ENCODE assay signal across 9 cellular contexts in the genomic region with DNA sequence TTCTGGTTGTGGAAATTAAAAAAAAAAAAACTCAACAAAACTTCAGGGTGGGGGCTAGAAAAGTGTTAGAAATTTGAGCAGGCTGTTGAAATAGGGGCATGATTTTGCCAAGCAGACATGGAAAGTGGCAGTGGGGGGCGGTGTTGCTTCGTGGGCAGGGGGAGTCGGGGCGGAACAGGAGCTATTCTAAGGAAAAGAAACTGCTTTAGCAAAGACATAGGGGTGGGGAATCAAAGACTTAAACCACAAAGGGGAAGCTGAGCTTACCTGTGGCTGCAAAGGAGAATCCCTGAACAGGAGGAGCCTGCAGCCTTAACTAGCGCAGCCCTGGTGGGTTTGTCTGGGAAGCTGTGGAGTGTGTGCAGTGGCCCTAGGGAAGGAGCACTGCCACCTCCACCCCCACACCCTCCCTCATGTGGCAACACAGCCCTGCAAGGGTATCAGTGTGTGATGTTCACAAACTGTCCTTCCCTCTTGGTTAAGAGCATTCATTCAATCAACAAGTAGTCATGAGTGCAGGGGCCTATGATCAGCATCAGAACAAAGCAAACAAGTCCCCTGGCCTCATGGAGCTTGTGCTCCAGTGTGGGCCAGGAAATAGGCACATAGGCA. TPM values are rescaled to one million over a fixed set of nuclear protein-coding genes. Genes with fewer than 3 reads are reported as not detected.
A peak's percentile ranks its signal among the peaks of the same experiment; 100 is the strongest.
DNase-seq lines count a peak whose midpoint lies in the region; ATAC-seq, FAIRE-seq and TF ChIP-seq lines count a peak whose summit lies in the region.
"Had no signal": no experiment of that assay in that cellular context is flagged by ENCODE, and none has a peak within 500 bp of the region (broad histone marks: within the 10 kb centered on the region; RNA-seq: fewer than 3 reads in every experiment).

No MANE protein-coding gene starts in this region.

- no peak overlapping the region for H2AK5ac ChIP-seq in mesendoderm (ENCODE audit: low read length)

- no peaks in the 10 kb centered on the region for H3K9me3 Mint-ChIP-seq in progenitor cell of endocrine pancreas (ENCODE audit: low read depth)

- H3K56ac ChIP-seq in mesendoderm (ENCODE audit: low read length) = peak overlapping the region; percentile 8

- H3K27ac ChIP-seq in mesendoderm (ENCODE audit: low read depth, low read length) = no peak overlapping the region

- H3K36me3 ChIP-seq in mesendoderm (ENCODE audit: control insufficient read depth, insufficient read depth, low read length) = no peaks in the 10 kb centered on the region

- H3K27me3 Mint-ChIP-seq in progenitor cell of endocrine pancreas = no peaks in the 10 kb centered on the region

- no peak overlapping the region for H2BK5ac ChIP-seq in mesendoderm (ENCODE audit: low read length)

- H3K4ac ChIP-seq in mesendoderm (ENCODE audit: low read depth, low read length) = no peak overlapping the region

- H3K9ac ChIP-seq in mesendoderm (ENCODE audit: low read length) = no peak overlapping the region

- H3K27ac Mint-ChIP-seq in progenitor cell of endocrine pancreas = no peak overlapping the region

- no peak overlapping the region for H4K5ac ChIP-seq in mesendoderm (ENCODE audit: low read length)

- no peak overlapping the region for H2BK15ac ChIP-seq in mesendoderm (replicated peaks; ENCODE audit: low read depth)

- no CpG with 5 or more reads among the region's 5 CpGs for WGBS in mesendoderm (ENCODE audit: extremely low coverage, insufficient coverage, low lambda C conversion rate)

- H3K4me1 ChIP-seq in mesendoderm (ENCODE audit: control insufficient read depth, low read depth, low read length) = peaks cover 3% of the 10 kb centered on the region

- no peaks in the 10 kb centered on the region for H3K4me1 Mint-ChIP-seq in progenitor cell of endocrine pancreas (ENCODE audit: low read depth)

- H3K27me3 ChIP-seq in mesendoderm (ENCODE audit: insufficient read depth, low read length, poor library complexity) = no peaks in the 10 kb centered on the region

- TF ChIP-seq POLR2A in H54 (IDR thresholded peaks at IDR 0.05; ENCODE audit: low read depth, low read length) = no peak

- no peak overlapping the region for H3K4me3 ChIP-seq in mesendoderm (ENCODE audit: low read length)

- no peaks in the 10 kb centered on the region for H3K79me2 ChIP-seq in mesendoderm (ENCODE audit: control insufficient read depth, insufficient read depth, low read length)

- peak; percentile 25 for DNase-seq in T-helper 9 cell
- DNase-seq in mesendoderm = peak; percentile 47
- no peak for DNase-seq in H54 (ENCODE audit: insufficient read length, low spot score)
- DNase-seq in globus pallidus (ENCODE audit: low spot score) = no peak
- DNase-seq in progenitor cell of endocrine pancreas (ENCODE audit: low spot score, unreplicated experiment) = no peak
- no peak for DNase-seq in mesenteric fat pad (ENCODE audit: low spot score)

- no peak overlapping the region for H3K23ac ChIP-seq in mesendoderm (ENCODE audit: low read length)

- no peak for FAIRE-seq in H54 (lab: Jason Lieb, UNC)

- H3K4me3 Mint-ChIP-seq in progenitor cell of endocrine pancreas (ENCODE audit: low read depth) = no peak overlapping the region

- no peak overlapping the region for H4K8ac ChIP-seq in mesendoderm (ENCODE audit: low read depth, low read length)

- H3K79me1 ChIP-seq in mesendoderm (ENCODE audit: low read length) = peaks cover 4% of the 10 kb centered on the region

- no peak for TF ChIP-seq CTCF in progenitor cell of endocrine pancreas (IDR thresholded peaks at IDR 0.05; ENCODE audit: unreplicated experiment)

- peak; percentile 80 for ATAC-seq in GM18907 (IDR thresholded peaks at IDR 0.05; ENCODE audit: unreplicated experiment)
- peak; percentile 71 for ATAC-seq in HG02870 (IDR thresholded peaks at IDR 0.05; ENCODE audit: unreplicated experiment)
- ATAC-seq: Panc1 had no signal

- no peak overlapping the region for H3K4me2 ChIP-seq in mesendoderm (ENCODE audit: low read length)

- H3K36me3 Mint-ChIP-seq in progenitor cell of endocrine pancreas (ENCODE audit: insufficient read depth) = peaks cover 17% of the 10 kb centered on the region

- no peak overlapping the region for H2BK120ac ChIP-seq in mesendoderm (ENCODE audit: low read depth, low read length)

- no peak overlapping the region for H3K18ac ChIP-seq in mesendoderm (ENCODE audit: low read length)

RNA-seq across cellular contexts. Expression of a gene that starts 20.5 kb away (rescaled TPM):
- 34.3 TPM for polyA plus RNA-seq in mesendoderm (2013, experiment 1 of 2)
- polyA plus RNA-seq in mesendoderm (2013, experiment 2 of 2) = 36.9 TPM
- total RNA-seq in progenitor cell of endocrine pancreas = 61.3 and 62.7 TPM in 2 replicates
- total RNA-seq in mesenteric fat pad = 13.7 TPM

Comparison
In these comparisons a context has a peak if more than half of its experiments do, and no peak if none do; other contexts are left out.
1. DNase-seq: peak in T-helper 9 cell (single experiment) and mesendoderm (single experiment); none in H54 (single experiment), globus pallidus (single experiment), progenitor cell of endocrine pancreas (single experiment) and mesenteric fat pad (single experiment).